In the genomic region with DNA sequence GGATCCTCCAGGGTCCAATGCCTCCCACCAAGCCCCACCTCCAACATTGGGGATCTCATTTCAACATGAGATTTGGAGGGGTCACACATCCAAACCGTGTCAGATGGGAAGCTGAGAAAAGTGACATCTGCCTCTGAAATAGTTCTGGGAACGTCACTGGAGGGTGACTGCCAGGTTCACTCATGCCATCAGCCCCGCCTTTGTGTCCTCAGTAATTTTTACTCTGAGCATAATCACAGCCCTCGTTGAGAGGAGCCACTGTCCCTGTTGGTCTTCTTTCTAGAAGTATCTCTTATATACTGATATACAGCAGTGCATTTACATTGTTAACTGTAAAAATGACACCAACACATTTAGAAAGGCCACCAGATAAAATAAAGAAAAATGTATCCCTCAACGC, we compare ENCODE assay signal across 1 cellular context.
TF ChIP-seq lines count a peak whose summit lies in the region.

No MANE protein-coding gene starts in this region.

TF ChIP-seq in GM12878, 131 proteins besides CTCF, POLR2A, EP300 and RAD21:
- TF ChIP-seq BMI1 (IDR thresholded peaks at IDR 0.05; ENCODE audit: borderline replicate concordance) (no peak), SMARCA5 (IDR thresholded peaks at IDR 0.05) (no peak), SMAD5 (IDR thresholded peaks at IDR 0.05; ENCODE audit: low read depth) (no peak), ASH2L (IDR thresholded peaks at IDR 0.05; ENCODE audit: borderline replicate concordance, low read depth) (no peak), ESRRA (IDR thresholded peaks at IDR 0.05; ENCODE audit: low read length) (no peak)
- TF ChIP-seq, protein P1, sequence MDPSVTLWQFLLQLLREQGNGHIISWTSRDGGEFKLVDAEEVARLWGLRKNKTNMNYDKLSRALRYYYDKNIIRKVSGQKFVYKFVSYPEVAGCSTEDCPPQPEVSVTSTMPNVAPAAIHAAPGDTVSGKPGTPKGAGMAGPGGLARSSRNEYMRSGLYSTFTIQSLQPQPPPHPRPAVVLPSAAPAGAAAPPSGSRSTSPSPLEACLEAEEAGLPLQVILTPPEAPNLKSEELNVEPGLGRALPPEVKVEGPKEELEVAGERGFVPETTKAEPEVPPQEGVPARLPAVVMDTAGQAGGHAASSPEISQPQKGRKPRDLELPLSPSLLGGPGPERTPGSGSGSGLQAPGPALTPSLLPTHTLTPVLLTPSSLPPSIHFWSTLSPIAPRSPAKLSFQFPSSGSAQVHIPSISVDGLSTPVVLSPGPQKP (IDR thresholded peaks at IDR 0.05; ENCODE audit: low read depth, low read length): no peak
- TF ChIP-seq, protein P2, sequence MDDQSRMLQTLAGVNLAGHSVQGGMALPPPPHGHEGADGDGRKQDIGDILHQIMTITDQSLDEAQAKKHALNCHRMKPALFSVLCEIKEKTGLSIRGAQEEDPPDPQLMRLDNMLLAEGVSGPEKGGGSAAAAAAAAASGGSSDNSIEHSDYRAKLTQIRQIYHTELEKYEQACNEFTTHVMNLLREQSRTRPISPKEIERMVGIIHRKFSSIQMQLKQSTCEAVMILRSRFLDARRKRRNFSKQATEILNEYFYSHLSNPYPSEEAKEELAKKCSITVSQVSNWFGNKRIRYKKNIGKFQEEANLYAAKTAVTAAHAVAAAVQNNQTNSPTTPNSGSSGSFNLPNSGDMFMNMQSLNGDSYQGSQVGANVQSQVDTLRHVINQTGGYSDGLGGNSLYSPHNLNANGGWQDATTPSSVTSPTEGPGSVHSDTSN (IDR thresholded peaks at IDR 0.05; ENCODE audit: insufficient replicate concordance, low read depth, low read length): peak; percentile 0
